8 cellular contexts compared by ENCODE assay signal in the genomic region with DNA sequence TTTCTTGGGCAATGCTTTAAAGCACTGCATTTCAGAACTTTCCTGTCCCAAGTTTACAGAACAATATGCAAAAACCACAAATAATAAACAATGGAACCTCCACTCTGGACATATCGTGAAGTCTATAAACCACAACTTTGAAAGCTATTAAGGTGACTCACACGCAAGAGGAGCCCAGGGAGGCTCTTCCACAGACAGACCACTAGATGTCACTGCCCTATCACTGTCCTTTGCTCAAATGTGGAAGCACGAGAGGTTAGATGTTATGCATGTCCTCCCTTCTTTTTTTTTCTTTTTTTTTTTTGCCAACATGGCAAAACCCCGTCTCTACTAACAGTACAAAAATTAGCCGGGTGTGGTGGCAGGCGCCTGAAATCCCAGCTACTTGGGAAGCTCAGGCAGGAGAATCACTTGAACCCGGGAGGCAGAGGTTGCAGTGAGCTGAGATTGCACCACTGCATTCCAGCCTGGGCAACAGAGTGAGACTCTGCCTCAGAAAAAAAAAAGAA.
A peak's percentile ranks its signal among the peaks of the same experiment; 100 is the strongest.
DNase-seq lines count a peak whose midpoint lies in the region; ATAC-seq lines count a peak whose summit lies in the region.
"Not testable (repeated sequence)": the region's sequence is repeated elsewhere in the genome, so short reads cannot be mapped to it uniquely, and the experiment has no call there.

No MANE protein-coding gene starts in this region.

- not testable (repeated sequence) for H3K4me3 Mint-ChIP-seq in CD4-positive, CD25-positive, alpha-beta regulatory T cell

- not testable (repeated sequence) for H3K4me1 ChIP-seq in CD4-positive, CD25-positive, alpha-beta regulatory T cell (ENCODE audit: control insufficient read depth, insufficient read depth, low read length, poor library complexity, severe bottlenecking)

- not testable (repeated sequence) for H3K36me3 Mint-ChIP-seq in CD4-positive, CD25-positive, alpha-beta regulatory T cell

- in situ Hi-C loops in T47D (cut with HindIII; ENCODE audit: low pct_unique_long_range_greater_than_20kb, low sequenced_read_pairs), result not testable (repeated sequence)

- H3K27ac ChIP-seq in CD4-positive, CD25-positive, alpha-beta regulatory T cell (ENCODE audit: insufficient read depth, low read length, poor library complexity, severe bottlenecking), result not testable (repeated sequence)

- H3K36me3 ChIP-seq in CD4-positive, CD25-positive, alpha-beta regulatory T cell (ENCODE audit: control insufficient read depth, insufficient read depth, low read length), result not testable (repeated sequence)

- H3K27me3 Mint-ChIP-seq in CD4-positive, CD25-positive, alpha-beta regulatory T cell, result peaks cover 15% of the 10 kb centered on the region

- peak; percentile 27 to 73 (median 57) for DNase-seq in CD4-positive, CD25-positive, alpha-beta regulatory T cell
- DNase-seq in NCI-H2196 treated with DMSO at 0.1 percent for 48 hours (lab: John Stamatoyannopoulos, UW; ENCODE audit: unreplicated experiment) (peak; percentile 57), UCSD-AML1 (lab: John Stamatoyannopoulos, UW; ENCODE audit: unreplicated experiment) (peak; percentile 32), T47D (ENCODE audit: low read depth in 1 of 2, low spot score in 1 of 2) (peak; percentile 57 to 88), iPS-NIHi7 (ENCODE audit: extremely low spot score) (peak; percentile 81)
- peak; percentile 4 for DNase-seq in stimulated activated CD4-positive, alpha-beta T cell treated with anti-CD3 and anti-CD28 coated beads, Interleukin-12 subunit alpha, Interleukin-12 subunit beta, amount 100 ng/mL, for 4 hours

- not testable (repeated sequence) for H3K27ac Mint-ChIP-seq in CD4-positive, CD25-positive, alpha-beta regulatory T cell

- H3K4me3 ChIP-seq in CD4-positive, CD25-positive, alpha-beta regulatory T cell (ENCODE audit: low read depth, low read length), result not testable (repeated sequence)

- H3K9me3 Mint-ChIP-seq in CD4-positive, CD25-positive, alpha-beta regulatory T cell, result not testable (repeated sequence)

- peak; percentile 93 to 97 for ATAC-seq in CD4-positive, CD25-positive, alpha-beta regulatory T cell (ENCODE audit: low read depth in 2 of 2)
- ATAC-seq in GM19328 (IDR thresholded peaks at IDR 0.05; ENCODE audit: unreplicated experiment) (peak; percentile 72), HG03342 (IDR thresholded peaks at IDR 0.05; ENCODE audit: unreplicated experiment) (peak; percentile 83)

- H3K4me1 Mint-ChIP-seq in CD4-positive, CD25-positive, alpha-beta regulatory T cell, result not testable (repeated sequence)

- not testable (repeated sequence) for H3K9me3 ChIP-seq in CD4-positive, CD25-positive, alpha-beta regulatory T cell (ENCODE audit: control insufficient read depth in 2 of 2, low read length in 2 of 2)

- H3K27me3 ChIP-seq in CD4-positive, CD25-positive, alpha-beta regulatory T cell (ENCODE audit: control insufficient read depth, insufficient read depth, low read length), result not testable (repeated sequence)

Comparison
In these comparisons a context has a peak if more than half of its experiments do, and no peak if none do; other contexts are left out.
1. DNase-seq: peak in every context shown above with its lines; median percentile 81 in iPS-NIHi7; 72 in T47D; 57 in CD4-positive, CD25-positive, alpha-beta regulatory T cell; 57 in NCI-H2196 treated with DMSO at 0.1 percent for 48 hours; 32 in UCSD-AML1; 4 in stimulated activated CD4-positive, alpha-beta T cell treated with anti-CD3 and anti-CD28 coated beads, Interleukin-12 subunit alpha, Interleukin-12 subunit beta, amount 100 ng/mL, for 4 hours.